In the genomic region with DNA sequence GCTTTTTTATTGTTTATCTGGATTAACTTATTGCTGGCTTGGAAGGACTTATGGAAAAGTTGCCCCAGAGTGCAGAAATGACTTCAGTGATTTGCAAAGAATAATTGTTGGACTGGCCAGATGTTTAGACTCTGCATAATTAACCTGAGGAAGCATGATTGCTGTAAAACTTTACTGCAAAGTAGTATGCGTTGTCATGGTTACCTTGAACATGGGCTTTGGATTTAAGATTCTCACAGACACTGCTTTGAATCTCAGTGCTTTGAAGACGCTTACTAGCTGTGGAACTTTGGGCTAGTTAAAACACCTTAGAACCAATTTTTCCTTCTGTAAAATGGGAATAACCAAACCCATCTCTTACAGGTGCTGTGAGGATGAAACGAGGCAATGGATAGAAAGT, we compare ENCODE assay signal across 25 cellular contexts.
DNase-seq lines count a peak whose midpoint lies in the region; ATAC-seq, FAIRE-seq and TF ChIP-seq lines count a peak whose summit lies in the region.
"Had no signal": no experiment of that assay in that cellular context is flagged by ENCODE, and none has a peak within 500 bp of the region (broad histone marks: within the 10 kb centered on the region; RNA-seq: fewer than 3 reads in every experiment).

No MANE protein-coding gene starts in this region.

- DNase-seq in HepG2 (ENCODE audit: low spot score) (no peak), right lobe of liver (no peak), K562 (ENCODE audit: extremely low read depth in 1 of 4, low spot score in 3 of 4) (no peak), keratinocyte (ENCODE audit: low read depth, low spot score) (no peak), PC-3 (no peak), thyroid gland (no peak)
- DNase-seq: AML-193; BE2C; CD4-positive, alpha-beta T cell; CD8-positive, alpha-beta memory T cell; DMS 273 treated with DMSO at 0.1 percent for 48 hours; DMS79; EL; GDM1; HFFc6 had no signal

- CTCF ChIA-PET in HepG2 (lab: Yijun Ruan, JAX; ENCODE audit: low intra/inter-chr PET ratio, low total read pairs) (no interaction called here), K562 (lab: Yijun Ruan, JAX; ENCODE audit: low intra/inter-chr PET ratio) (no interaction called here), PC-3 (lab: Charles Lee) (no interaction called here)

- dilution Hi-C loops in keratinocyte (cut with MboI; ENCODE audit: extremely low pct_ligation_motif_present, low sequenced_read_pairs), result no loop called here

- TF ChIP-seq CTCF in HepG2 (CRISPR knock-in tag; IDR thresholded peaks at IDR 0.05) (no peak), right lobe of liver (IDR thresholded peaks at IDR 0.05) (no peak), K562 (IDR thresholded peaks at IDR 0.05 in 2 of 3, conservative IDR thresholded peaks at IDR 0.05 in 1 of 3; ENCODE audit: insufficient read depth in 2 of 3, low read depth in 1 of 3, low read length in 3 of 3) (no peak), keratinocyte (optimal IDR thresholded peaks at IDR 0.05 in 1 of 3, IDR thresholded peaks at IDR 0.05 in 1 of 3, conservative IDR thresholded peaks at IDR 0.05 in 1 of 3; ENCODE audit: extremely low read depth in 1 of 3, insufficient read depth in 2 of 3, low read length in 3 of 3) (no peak), PC-3 (conservative IDR thresholded peaks at IDR 0.05; ENCODE audit: low read depth, low read length) (no peak), thyroid gland (IDR thresholded peaks at IDR 0.05) (no peak)

- H2AFZ ChIP-seq in HepG2 (ENCODE audit: low read length), result no peak overlapping the region
- H2AFZ ChIP-seq in K562 (ENCODE audit: low read depth, low read length), result no peak overlapping the region
- no peak overlapping the region for H2AFZ ChIP-seq in keratinocyte (ENCODE audit: control insufficient read depth, low read length)
- H2AFZ ChIP-seq in PC-3 (ENCODE audit: low read length), result no peak overlapping the region
- H2AFZ ChIP-seq: GM23338 had no signal

- ATAC-seq in HepG2, result no peak
- ATAC-seq in right lobe of liver, result no peak
- ATAC-seq in K562, result no peak
- ATAC-seq in PC-3, result no peak
- ATAC-seq in GM18505 (IDR thresholded peaks at IDR 0.05; ENCODE audit: unreplicated experiment), result no peak

- H3K9me3 ChIP-seq in HepG2 (ENCODE audit: low read length) (no peaks in the 10 kb centered on the region), right lobe of liver (no peaks in the 10 kb centered on the region), K562 (replicated peaks; ENCODE audit: control insufficient read depth, insufficient read depth, low read depth, low read length) (no peaks in the 10 kb centered on the region), keratinocyte (ENCODE audit: control insufficient read depth, low read depth, low read length) (no peaks in the 10 kb centered on the region), PC-3 (ENCODE audit: low read length) (no peaks in the 10 kb centered on the region), thyroid gland (no peaks in the 10 kb centered on the region)
- H3K9me3 ChIP-seq: BE2C, HAP-1 had no signal

- H3K9ac ChIP-seq in HepG2 (ENCODE audit: insufficient read depth, low read depth, low read length) (no peak overlapping the region), K562 (ENCODE audit: insufficient read depth in 1 of 2, low read depth in 2 of 2, low read length in 2 of 2) (no peak overlapping the region), keratinocyte (ENCODE audit: control insufficient read depth, extremely low read depth, insufficient read depth, low read length) (no peak overlapping the region), PC-3 (ENCODE audit: low read length) (no peak overlapping the region)
- H3K9ac ChIP-seq: BLaER1 treated with 17β-estradiol and CSF1 and Interleukin-3, amounts not matched to agents 10 nM and 100 nM had no signal

- BruUV-seq in HepG2 (replicated peaks; lab: Mats Ljungman, UMichigan) (no TSS peak), K562 (replicated peaks; lab: Mats Ljungman, UMichigan) (no TSS peak), PC-3 (replicated peaks; lab: Mats Ljungman, UMichigan) (no TSS peak)

- POLR2A ChIA-PET in HepG2 (lab: Yijun Ruan, JAX), result no interaction called here
- POLR2A ChIA-PET in K562 (lab: Yijun Ruan, JAX), result no interaction called here
- POLR2A ChIA-PET in PC-3 (lab: Charles Lee; ENCODE audit: unreplicated experiment), result no interaction called here

- H3K36me3 ChIP-seq in HepG2 (replicated peaks in 1 of 2; ENCODE audit: control insufficient read depth in 1 of 2, insufficient read depth in 2 of 2, low read length in 2 of 2) (no peaks in the 10 kb centered on the region), right lobe of liver (no peaks in the 10 kb centered on the region), K562 (ENCODE audit: control insufficient read depth, insufficient read depth, low read length) (no peaks in the 10 kb centered on the region), keratinocyte (ENCODE audit: control insufficient read depth in 2 of 2, extremely low read depth in 1 of 2, insufficient read depth in 2 of 2, low read length in 2 of 2) (peaks cover 0 to 10% of the 10 kb centered on the region in 2 experiments), PC-3 (ENCODE audit: low read depth, low read length) (no peaks in the 10 kb centered on the region), thyroid gland (no peaks in the 10 kb centered on the region)
- H3K36me3 ChIP-seq: BE2C, HAP-1 had no signal

- H3K4me1 ChIP-seq in HepG2 (ENCODE audit: insufficient read depth, low read length) (no peaks in the 10 kb centered on the region), right lobe of liver (peaks cover 0 to 4% (median 0%) of the 10 kb centered on the region in 4 donors), K562 (replicated peaks in 1 of 2; ENCODE audit: control insufficient read depth in 2 of 2, insufficient read depth in 2 of 2, low read length in 2 of 2) (no peaks in the 10 kb centered on the region), keratinocyte (ENCODE audit: control insufficient read depth, extremely low read depth, insufficient read depth, low read length) (peaks cover 32% of the 10 kb centered on the region), PC-3 (ENCODE audit: insufficient read depth, low read length) (no peaks in the 10 kb centered on the region), thyroid gland (peaks cover 0 to 12% of the 10 kb centered on the region in 2 donors)
- H3K4me1 ChIP-seq: BE2C had no signal

- no peak for FAIRE-seq in HepG2 (lab: Jason Lieb, UNC)
- FAIRE-seq in K562 (lab: Jason Lieb, UNC), result no peak
- peak; percentile 59 for FAIRE-seq in keratinocyte (lab: Jason Lieb, UNC)
- FAIRE-seq: A204.1, D721Med, GM12891, GM19239, H54 had no signal

- no peaks in the 10 kb centered on the region for H3K79me2 ChIP-seq in HepG2 (ENCODE audit: insufficient read depth, low read length)
- no peaks in the 10 kb centered on the region for H3K79me2 ChIP-seq in K562 (ENCODE audit: control insufficient read depth, insufficient read depth, low read length)
- H3K79me2 ChIP-seq in keratinocyte (ENCODE audit: control insufficient read depth, insufficient read depth, low read length), result peaks cover 77% of the 10 kb centered on the region
- H3K79me2 ChIP-seq in PC-3 (ENCODE audit: low read length), result no peaks in the 10 kb centered on the region

- no peak for TF ChIP-seq RAD21 in HepG2 (CRISPR knock-in tag; IDR thresholded peaks at IDR 0.05)
- no peak for TF ChIP-seq RAD21 in K562 (CRISPR knock-in tag; conservative IDR thresholded peaks at IDR 0.05 in 1 of 2, IDR thresholded peaks at IDR 0.05 in 1 of 2)

- H3K4me2 ChIP-seq in HepG2 (ENCODE audit: low read depth, low read length) (no peak overlapping the region), K562 (ENCODE audit: insufficient read depth, low read length) (no peak overlapping the region), keratinocyte (ENCODE audit: control insufficient read depth, extremely low read depth, insufficient read depth, low read depth, low read length) (no peak overlapping the region), PC-3 (ENCODE audit: low read length) (no peak overlapping the region)
- H3K4me2 ChIP-seq: GM23338 had no signal

- no peaks in the 10 kb centered on the region for H3K27me3 ChIP-seq in HepG2 (ENCODE audit: control insufficient read depth in 1 of 2, insufficient read depth in 2 of 2, low read length in 2 of 2)
- no peaks in the 10 kb centered on the region for H3K27me3 ChIP-seq in right lobe of liver
- peaks cover 6 to 29% of the 10 kb centered on the region in 2 experiments; a peak in 4 of 5 replicates for H3K27me3 ChIP-seq in K562 (ENCODE audit: control insufficient read depth in 2 of 2, insufficient read depth in 2 of 2, low read length in 2 of 2)
- H3K27me3 ChIP-seq in keratinocyte (ENCODE audit: control insufficient read depth, extremely low read depth, insufficient read depth, low read length), result no peaks in the 10 kb centered on the region
- peaks cover 14% of the 10 kb centered on the region; the same call in 1 of the 2 replicates for H3K27me3 ChIP-seq in PC-3 (ENCODE audit: low read length)
- no peaks in the 10 kb centered on the region for H3K27me3 ChIP-seq in thyroid gland
- H3K27me3 ChIP-seq: BE2C; BLaER1 treated with 17β-estradiol and CSF1 and Interleukin-3, amounts not matched to agents 10 nM and 100 nM had no signal

- H4K20me1 ChIP-seq in HepG2 (ENCODE audit: insufficient read depth, low read length) (no peaks in the 10 kb centered on the region), K562 (replicated peaks; ENCODE audit: control insufficient read depth, insufficient read depth, low read length) (no peaks in the 10 kb centered on the region; the same call in 1 of the 2 replicates), keratinocyte (ENCODE audit: control insufficient read depth, extremely low read depth, insufficient read depth, low read length) (no peaks in the 10 kb centered on the region), PC-3 (ENCODE audit: low read length) (no peaks in the 10 kb centered on the region)

- H3K9me1 ChIP-seq in K562 (ENCODE audit: control insufficient read depth, insufficient read depth, low read length) (no peaks in the 10 kb centered on the region), keratinocyte (ENCODE audit: control insufficient read depth, extremely low read depth, insufficient read depth, low read length) (no peaks in the 10 kb centered on the region)

- H3K9me2 ChIP-seq in PC-3 (replicated peaks; ENCODE audit: low read length), result no peaks in the 10 kb centered on the region

- TF ChIP-seq POLR2A in HepG2 (IDR thresholded peaks at IDR 0.05; ENCODE audit: insufficient read depth in 1 of 2, low read depth in 2 of 2, low read length in 2 of 2), result no peak
- no peak for TF ChIP-seq POLR2A in right lobe of liver (IDR thresholded peaks at IDR 0.05)
- no peak for TF ChIP-seq POLR2A in K562 (conservative IDR thresholded peaks at IDR 0.05)
- TF ChIP-seq POLR2A in GM18505 (IDR thresholded peaks at IDR 0.05; ENCODE audit: borderline replicate concordance, extremely low read depth, insufficient read depth, insufficient read length), result no peak
- TF ChIP-seq POLR2A in thyroid gland (IDR thresholded peaks at IDR 0.05), result no peak

- intact Hi-C loops in HepG2 (cut with micrococcal nuclease; ENCODE audit: unreplicated experiment), result no loop called here
- intact Hi-C loops in right lobe of liver (cut with DNase I), result loop anchor here in 1 of 2 donors (10.0 kb wide), 1 partner anchor 522 kb away; no protein-coding TSS in a partner anchor
- intact Hi-C loops in K562 (cut with micrococcal nuclease), result no loop called here
- intact Hi-C loops in PC-3 (cut with micrococcal nuclease), result no loop called here
- intact Hi-C loops in thyroid gland (cut with DNase I), result loop anchor here (10.0 kb wide), 1 partner anchor 652 kb away; no protein-coding TSS in a partner anchor

- in situ Hi-C loops in HepG2 (cut with HindIII; ENCODE audit: extremely low pct_ligation_motif_present, low pct_unique_long_range_greater_than_20kb) (no loop called here), K562 (cut with MboI) (no loop called here)

- no peaks in the 10 kb centered on the region for H3F3A ChIP-seq in PC-3 (ENCODE audit: low read length, unreplicated experiment)

- H3K4me3 ChIP-seq in HepG2 (replicated peaks in 1 of 3; ENCODE audit: insufficient read depth in 1 of 3, low read depth in 2 of 3, low read length in 3 of 3), result no peak overlapping the region
- H3K4me3 ChIP-seq in right lobe of liver, result no peak overlapping the region
- H3K4me3 ChIP-seq in K562, result no peak overlapping the region
- no peak overlapping the region for H3K4me3 ChIP-seq in keratinocyte (ENCODE audit: control insufficient read depth in 2 of 3, extremely low read depth in 1 of 3, insufficient read depth in 2 of 3, low read depth in 1 of 3, low read length in 3 of 3)
- H3K4me3 ChIP-seq in PC-3 (ENCODE audit: low read length), result no peak overlapping the region
- H3K4me3 ChIP-seq in thyroid gland (replicated peaks in 1 of 3), result no peak overlapping the region
- H3K4me3 ChIP-seq: BLaER1 treated with 17β-estradiol and CSF1 and Interleukin-3, amounts not matched to agents 10 nM and 100 nM; GM23338; HAP-1 had no signal

- TF ChIP-seq EP300 in HepG2 (IDR thresholded peaks at IDR 0.05; ENCODE audit: low read depth in 2 of 2, low read length in 2 of 2) (no peak), HepG2 (CRISPR knock-in tag; IDR thresholded peaks at IDR 0.05; ENCODE audit: borderline replicate concordance) (no peak), K562 (IDR thresholded peaks at IDR 0.05; ENCODE audit: low read length) (no peak)

- WGBS in HepG2 (ENCODE audit: low lambda C conversion rate), result 48% methylated on average over 3 of the region's 3 CpGs
- 94% methylated on average over 3 of the region's 3 CpGs for WGBS in right lobe of liver (ENCODE audit: insufficient coverage, low coverage, low lambda C conversion rate, missing lambda C conversion rate)
- WGBS in K562 (ENCODE audit: insufficient coverage, low coverage, missing lambda C conversion rate), result 2% methylated on average over 3 of the region's 3 CpGs
- WGBS in thyroid gland, 2 donors, result 96 to 98% methylated on average over 3 of the region's 3 CpGs

- no peak overlapping the region for H3K27ac ChIP-seq in HepG2 (ENCODE audit: extremely low read length, insufficient read depth, low read length)
- no peak overlapping the region for H3K27ac ChIP-seq in right lobe of liver
- no peak overlapping the region for H3K27ac ChIP-seq in K562 (ENCODE audit: extremely low read depth, low read depth, low read length)
- no peak overlapping the region for H3K27ac ChIP-seq in keratinocyte (ENCODE audit: control insufficient read depth, insufficient read depth, low read length)
- no peak overlapping the region for H3K27ac ChIP-seq in PC-3 (ENCODE audit: low read length)
- no peak overlapping the region for H3K27ac ChIP-seq in thyroid gland
- H3K27ac ChIP-seq: 22Rv1; BLaER1 treated with 17β-estradiol and CSF1 and Interleukin-3, amounts not matched to agents 10 nM and 100 nM had no signal

Comparison
In these comparisons a context has a peak if more than half of its experiments do, and no peak if none do; other contexts are left out.
1. Of the 241 proteins assayed by ChIP-seq in both HepG2 and K562: peak only in HepG2: none; only in K562: none; in both: RFX1; in neither: 240.